ENCODE assay signal across 12 cellular contexts in the genomic region with DNA sequence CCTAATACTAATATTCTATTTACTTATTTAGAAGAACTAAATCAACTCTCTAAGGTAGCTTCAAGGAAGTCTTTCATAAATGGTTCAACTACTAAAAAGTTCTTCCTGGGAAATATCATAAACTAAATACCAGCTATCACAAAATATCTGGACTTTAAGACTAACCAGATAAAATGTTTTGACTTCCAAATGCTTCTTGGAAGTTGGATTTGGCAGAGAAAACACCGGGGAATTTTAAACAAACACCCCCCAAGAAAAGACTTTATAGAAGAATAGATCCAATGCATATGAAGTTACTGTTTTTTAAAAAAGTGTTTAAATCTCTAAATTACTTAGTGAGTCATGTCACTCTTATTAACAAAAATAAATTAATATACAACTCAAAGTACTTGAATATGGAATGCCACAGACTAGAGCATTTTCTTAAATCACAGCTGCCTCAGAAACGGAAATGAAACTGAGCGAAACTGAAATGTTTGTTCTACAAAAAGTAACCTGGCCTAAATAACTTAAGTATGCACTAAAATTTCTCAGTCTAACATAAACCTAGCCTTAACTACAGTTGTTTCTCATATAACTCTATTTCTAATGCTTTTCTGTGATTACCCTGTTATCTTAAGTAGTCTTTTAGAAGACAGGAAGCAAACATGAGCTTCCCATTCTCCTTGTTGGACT. TPM values are rescaled to one million over a fixed set of nuclear protein-coding genes. Genes with fewer than 3 reads are reported as not detected.
A peak's percentile ranks its signal among the peaks of the same experiment; 100 is the strongest.
DNase-seq lines count a peak whose midpoint lies in the region; ATAC-seq and TF ChIP-seq lines count a peak whose summit lies in the region.
"Had no signal": no experiment of that assay in that cellular context is flagged by ENCODE, and none has a peak within 500 bp of the region (broad histone marks: within the 10 kb centered on the region; RNA-seq: fewer than 3 reads in every experiment).

No MANE protein-coding gene starts in this region.

- no peaks in the 10 kb centered on the region for H3K36me3 Mint-ChIP-seq in chondrocyte (ENCODE audit: low read depth)
- no peaks in the 10 kb centered on the region for H3K36me3 Mint-ChIP-seq in stimulated activated memory B cell treated with anti-CD40 and anti-IgM and Interleukin-4, amounts not matched to agents 10 μg/mL and 1 μg/mL and 100 μg/mL, for 72 hours

- H3K9me3 Mint-ChIP-seq in chondrocyte (ENCODE audit: low read depth): no peaks in the 10 kb centered on the region
- H3K9me3 Mint-ChIP-seq in stimulated activated memory B cell treated with anti-CD40 and anti-IgM and Interleukin-4, amounts not matched to agents 10 μg/mL and 1 μg/mL and 100 μg/mL, for 72 hours: no peaks in the 10 kb centered on the region

- H3K4me3 Mint-ChIP-seq in chondrocyte (ENCODE audit: unreplicated experiment): no peak overlapping the region
- H3K4me3 Mint-ChIP-seq in stimulated activated memory B cell treated with anti-CD40 and anti-IgM and Interleukin-4, amounts not matched to agents 10 μg/mL and 1 μg/mL and 100 μg/mL, for 72 hours: no peak overlapping the region

- H3K27me3 Mint-ChIP-seq in chondrocyte (ENCODE audit: low read depth): no peaks in the 10 kb centered on the region
- H3K27me3 Mint-ChIP-seq in stimulated activated memory B cell treated with anti-CD40 and anti-IgM and Interleukin-4, amounts not matched to agents 10 μg/mL and 1 μg/mL and 100 μg/mL, for 72 hours: no peaks in the 10 kb centered on the region

- peaks cover 56% of the 10 kb centered on the region for H3K4me1 Mint-ChIP-seq in chondrocyte (ENCODE audit: low read depth)
- H3K4me1 Mint-ChIP-seq in stimulated activated memory B cell treated with anti-CD40 and anti-IgM and Interleukin-4, amounts not matched to agents 10 μg/mL and 1 μg/mL and 100 μg/mL, for 72 hours: peaks cover 47% of the 10 kb centered on the region

- TF ChIP-seq CTCF in chondrocyte (IDR thresholded peaks at IDR 0.05): no peak

- DNase-seq in chondrocyte (ENCODE audit: low spot score) (no peak), GM19240 (ENCODE audit: insufficient read length, low spot score) (no peak), NCI-H526 treated with DMSO at 0.1 percent for 48 hours (lab: John Stamatoyannopoulos, UW) (no peak), GM19238 (ENCODE audit: insufficient read length, low spot score) (no peak), COLO668 (lab: John Stamatoyannopoulos, UW; ENCODE audit: unreplicated experiment) (no peak)
- DNase-seq: hippocampal formation; PC-9; stimulated activated CD4-positive, alpha-beta T cell treated with anti-CD3 and anti-CD28 coated beads, Interleukin-12 subunit alpha, Interleukin-12 subunit beta, amount 100 ng/mL, for 4 hours; WERI-Rb-1 had no signal

- ATAC-seq in GM19395 (IDR thresholded peaks at IDR 0.05; ENCODE audit: unreplicated experiment): peak; percentile 70
- ATAC-seq in HG02973 (IDR thresholded peaks at IDR 0.05; ENCODE audit: unreplicated experiment): peak; percentile 65
- ATAC-seq in stimulated activated memory B cell treated with anti-CD40 and anti-IgM and Interleukin-4, amounts not matched to agents 10 μg/mL and 1 μg/mL and 100 μg/mL, for 72 hours: no peak

- H3K27ac Mint-ChIP-seq in chondrocyte (ENCODE audit: unreplicated experiment): peak overlapping the region; percentile 74
- peak overlapping the region; percentile 58 for H3K27ac Mint-ChIP-seq in stimulated activated memory B cell treated with anti-CD40 and anti-IgM and Interleukin-4, amounts not matched to agents 10 μg/mL and 1 μg/mL and 100 μg/mL, for 72 hours

RNA-seq across cellular contexts. Expression of gene ABCA1, which starts 6.8 kb away (rescaled TPM):
- 22.4 to 26.6 TPM (median 25.1 TPM) in 3 replicates for total RNA-seq in chondrocyte
